Comparison of ENCODE assay signal across 26 cellular contexts in the genomic region with DNA sequence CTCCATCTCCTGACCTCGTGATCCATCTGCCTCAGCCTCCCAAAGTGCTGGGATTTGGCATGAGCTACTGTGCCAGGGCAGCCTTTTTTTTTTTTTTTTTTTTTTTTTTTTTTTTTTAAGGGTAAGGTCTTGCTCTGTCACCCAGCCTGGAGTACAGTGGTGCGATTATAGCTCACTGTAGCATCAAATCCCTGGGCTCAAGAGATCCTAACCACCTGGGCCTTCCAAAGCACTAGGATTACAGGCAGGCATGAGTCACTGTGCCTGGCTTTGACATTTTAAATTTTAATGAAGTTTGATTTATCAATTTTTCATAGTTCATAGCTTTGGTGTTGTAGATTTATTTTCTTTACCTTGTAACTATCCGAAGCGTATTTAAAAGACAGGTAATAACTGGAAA.
"Had no signal": no experiment of that assay in that cellular context is flagged by ENCODE, and none has a peak within 500 bp of the region (broad histone marks: within the 10 kb centered on the region; RNA-seq: fewer than 3 reads in every experiment).

No MANE protein-coding gene starts in this region.

- H3K4me3 ChIP-seq: stomach, suprapubic skin, testis, thoracic aorta, thyroid gland, tibial artery, tibial nerve, transverse colon, upper lobe of left lung, upper lobe of right lung, uterus, vagina had no signal

- H3K36me3 ChIP-seq: stomach, suprapubic skin, thoracic aorta, thyroid gland, tibial artery, tibial nerve, transverse colon, upper lobe of left lung, upper lobe of right lung, uterus, vagina had no signal

- H3K27me3 ChIP-seq: stomach, suprapubic skin, testis, thyroid gland, tibial artery, tibial nerve, transverse colon, upper lobe of left lung, upper lobe of right lung, uterus, vagina had no signal

- H3K9me3 ChIP-seq: stomach, suprapubic skin, testis, thoracic aorta, thyroid gland, tibial artery, transverse colon, upper lobe of left lung, upper lobe of right lung, uterus, vagina had no signal

- H3K27ac ChIP-seq: stomach, suprapubic skin, testis, thoracic aorta, thyroid gland, tibial artery, tibial nerve, transverse colon, upper lobe of left lung, upper lobe of right lung, uterus, vagina had no signal

- H3K4me1 ChIP-seq: stomach, suprapubic skin, testis, thyroid gland, tibial artery, tibial nerve, transverse colon, upper lobe of left lung, upper lobe of right lung, uterus, vagina had no signal

- DNase-seq: stimulated activated CD4-positive, alpha-beta T cell treated with anti-CD3 and anti-CD28 coated beads, Interleukin-2, amount 100 ng/mL, for 48 hours; stimulated activated CD4-positive, alpha-beta T cell treated with anti-CD3 and anti-CD28 coated beads, Interleukin-4, amount 100 ng/mL, for 1 hour; stimulated activated CD4-positive, alpha-beta T cell treated with anti-CD3 and anti-CD28 coated beads, Interleukin-4, amount 100 ng/mL, for 24 hours; stimulated activated CD4-positive, alpha-beta T cell treated with anti-CD3 and anti-CD28 coated beads, Interleukin-4, amount 100 ng/mL, for 4 hours; stimulated activated CD8-positive, alpha-beta memory T cell treated with anti-CD3 and anti-CD28 coated beads, Interleukin-4, amount 100 ng/mL, for 48 hours; stimulated activated naive B cell treated with anti-CD40 and anti-IgM and Interleukin-4, amounts not matched to agents 10 μg/mL and 1 μg/mL and 100 μg/mL, for 72 hours; stimulated activated naive CD4-positive, alpha-beta T cell; stimulated activated naive CD4-positive, alpha-beta T cell treated with Interleukin-2 at 50 U/mL for 16 hours; stimulated activated naive CD8-positive, alpha-beta T cell treated with anti-CD3 and anti-CD28 coated beads, Interleukin-15, amount 100 ng/mL, for 72 hours; stimulated activated naive CD8-positive, alpha-beta T cell treated with anti-CD3 and anti-CD28 coated beads, Interleukin-15, Interleukin-2, amounts not matched to agents 100 U/mL and 50 U/mL, for 24 hours; stomach; substantia nigra; testis; thyroid gland; tibial artery; transverse colon; trophoblast cell; upper lobe of left lung; upper lobe of right lung; uterus had no signal

- ATAC-seq: stimulated activated effector memory CD8-positive, alpha-beta T cell treated with anti-CD3 and anti-CD28 coated beads, Interleukin-12 subunit alpha, Interleukin-12 subunit beta, amount 100 ng/mL, for 72 hours; stimulated activated memory B cell treated with anti-CD40 and anti-IgM and Interleukin-4, amounts not matched to agents 10 μg/mL and 1 μg/mL and 100 μg/mL, for 72 hours; stimulated activated naive B cell treated with anti-CD40 and anti-IgM and Interleukin-4, amounts not matched to agents 10 μg/mL and 1 μg/mL and 100 μg/mL, for 72 hours; stimulated activated naive CD8-positive, alpha-beta T cell treated with anti-CD3 and anti-CD28 coated beads, Interleukin-15, amount 100 ng/mL, for 72 hours; stimulated activated naive CD8-positive, alpha-beta T cell treated with anti-CD3 and anti-CD28 coated beads, Interleukin-15, Interleukin-2, amounts not matched to agents 100 U/mL and 50 U/mL, for 24 hours; upper lobe of right lung had no signal
